In genomic region chr11:12377106-12377823, GRCh38 we compare ENCODE assay signal across 8 cellular contexts. TPM values are rescaled to one million over a fixed set of nuclear protein-coding genes. Genes with fewer than 3 reads are reported as not detected.
DNase-seq lines count a peak whose midpoint lies in the region; ATAC-seq and TF ChIP-seq lines count a peak whose summit lies in the region.

A gene with protein sequence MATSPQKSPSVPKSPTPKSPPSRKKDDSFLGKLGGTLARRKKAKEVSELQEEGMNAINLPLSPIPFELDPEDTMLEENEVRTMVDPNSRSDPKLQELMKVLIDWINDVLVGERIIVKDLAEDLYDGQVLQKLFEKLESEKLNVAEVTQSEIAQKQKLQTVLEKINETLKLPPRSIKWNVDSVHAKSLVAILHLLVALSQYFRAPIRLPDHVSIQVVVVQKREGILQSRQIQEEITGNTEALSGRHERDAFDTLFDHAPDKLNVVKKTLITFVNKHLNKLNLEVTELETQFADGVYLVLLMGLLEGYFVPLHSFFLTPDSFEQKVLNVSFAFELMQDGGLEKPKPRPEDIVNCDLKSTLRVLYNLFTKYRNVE (plus strand): TSS chr11:12377571. CDS start chr11:12377648, 77 bp downstream.

- H3K4me1 ChIP-seq in HUES64 (ENCODE audit: insufficient read depth, low read length) (peaks cover 6% of the 10 kb centered on the region; the same call in 1 of the 2 replicates), OCI-LY7 (ENCODE audit: insufficient read depth, low read length, poor library complexity, severe bottlenecking) (no peaks in the 10 kb centered on the region)

- H4K20me1 ChIP-seq in OCI-LY7 (ENCODE audit: insufficient read depth, low read length) = no peaks in the 10 kb centered on the region

- no peaks in the 10 kb centered on the region for H3K9me2 ChIP-seq in OCI-LY7 (ENCODE audit: insufficient read depth, low read length)

- peak within 1 kb of the TSS; percentile 80 for H3K4me3 ChIP-seq in AG09309 (ENCODE audit: control insufficient read depth, low read depth, low read length)
- H3K4me3 ChIP-seq in HUES64 (ENCODE audit: low read length) = peak within 1 kb of the TSS; percentile 78
- H3K4me3 ChIP-seq in OCI-LY7 (ENCODE audit: low read depth, low read length, poor library complexity, severe bottlenecking) = no peak within 1 kb of the TSS

- H3K27me3 ChIP-seq in HUES64 (ENCODE audit: insufficient read depth, low read length) = peaks cover 24% of the 10 kb centered on the region

- H3K36me3 ChIP-seq in HUES64 (ENCODE audit: insufficient read depth, low read length) (0 out of 2 replicates have a peak, but pooled peaks cover 5% of the 10 kb centered on the region), OCI-LY7 (ENCODE audit: insufficient read depth, low read length) (no peaks in the 10 kb centered on the region)

- BruUV-seq in OCI-LY7 (replicated peaks; lab: Mats Ljungman, UMichigan) = no TSS peak

- H3K9ac ChIP-seq in HUES64 (ENCODE audit: low read depth, low read length) = peak within 1 kb of the TSS; percentile 89

- intact Hi-C loops in cardiac septum (cut with DNase I) (loop anchor here (5.0 kb wide), 2 partner anchors 300 to 315 kb away; no protein-coding TSS in a partner anchor), posterior cingulate gyrus (cut with DNase I) (no loop called here), OCI-LY7 (cut with micrococcal nuclease; ENCODE audit: unreplicated experiment) (no loop called here)

- H2AFZ ChIP-seq in OCI-LY7 (ENCODE audit: low read length) = no peak within 1 kb of the TSS

- no peaks in the 10 kb centered on the region for H3K79me2 ChIP-seq in OCI-LY7 (ENCODE audit: insufficient read depth, low read depth, low read length)

- POLR2A ChIA-PET in OCI-LY7 (lab: Charles Lee) = no interaction called here

- WGBS in HUES64 = 3% methylated on average over 55 of the region's 55 CpGs

- ATAC-seq in HG03280 (IDR thresholded peaks at IDR 0.05; ENCODE audit: unreplicated experiment) (no peak), GM21786 (IDR thresholded peaks at IDR 0.05; ENCODE audit: unreplicated experiment) (no peak)

- H3K9me3 ChIP-seq in HUES64 (ENCODE audit: insufficient read depth, low read depth, low read length) (no peaks in the 10 kb centered on the region), OCI-LY7 (ENCODE audit: low read length) (no peaks in the 10 kb centered on the region)

- no peak within 1 kb of the TSS for H3K4me2 ChIP-seq in OCI-LY7 (ENCODE audit: low read length)

- TF ChIP-seq CTCF in AG09309 (IDR thresholded peaks at IDR 0.05; ENCODE audit: control insufficient read depth, insufficient read depth, low read depth, low read length, missing control alignments) = no peak
- TF ChIP-seq CTCF in OCI-LY7 (conservative IDR thresholded peaks at IDR 0.05; ENCODE audit: low read length) = no peak

- CTCF ChIA-PET in OCI-LY7 (lab: Charles Lee; ENCODE audit: unreplicated experiment) = no interaction called here

- peak within 1 kb of the TSS; percentile 90 for H3K27ac ChIP-seq in HUES64 (ENCODE audit: low read depth, low read length)
- no peak within 1 kb of the TSS for H3K27ac ChIP-seq in OCI-LY7 (ENCODE audit: low read depth, low read length, poor library complexity, severe bottlenecking)

- DNase-seq in AG09309 (ENCODE audit: low read depth) (peak; percentile 41), amniotic stem cell (lab: John Stamatoyannopoulos, UW) (peak; percentile 41), cardiac septum (ENCODE audit: low spot score) (peak; percentile 80), posterior cingulate gyrus (peak in 9 of 10 donors; percentile 15 to 89 (median 42)), OCI-LY7 (ENCODE audit: low spot score) (no peak)

RNA-seq across cellular contexts. Expression of the gene that starts here (rescaled TPM):
- 11.7 TPM for polyA plus RNA-seq in HUES64 (2013, experiment 1 of 2)
- polyA plus RNA-seq in HUES64 (2013, experiment 2 of 2) = 11.1 TPM
- total RNA-seq in cardiac septum (70.5 TPM), OCI-LY7 (2022) (not detected in 2 replicates)
- not detected in 2 replicates for total RNA-seq in OCI-LY7 (2014; rRNA removed; shearing (Covaris generic))

Comparison
In these comparisons a context has a peak if more than half of its experiments do, and no peak if none do; other contexts are left out.
1. RNA of the gene that starts here (total RNA-seq): 70.5 TPM in cardiac septum (single experiment); not detected in OCI-LY7; every median in the first group is over 10 times any median in the second.